In genomic region chr14:87001333-87001732, GRCh38 we compare ENCODE assay signal across 30 cellular contexts.
"Had no signal": no experiment of that assay in that cellular context is flagged by ENCODE, and none has a peak within 500 bp of the region (broad histone marks: within the 10 kb centered on the region; RNA-seq: fewer than 3 reads in every experiment).

No MANE protein-coding gene starts in this region.

- H3K27ac ChIP-seq: adrenal gland, body of pancreas, colonic mucosa, epithelial cell of prostate, esophagus squamous epithelium, gastroesophageal sphincter had no signal

- H3K4me3 ChIP-seq: adrenal gland, body of pancreas, colonic mucosa, esophagus squamous epithelium, gastroesophageal sphincter had no signal

- H3K4me3 Mint-ChIP-seq: activated CD4-positive, alpha-beta memory T cell treated with anti-CD3 and anti-CD28 coated beads for 36 hours; activated CD4-positive, alpha-beta T cell treated with anti-CD3 and anti-CD28 coated beads for 36 hours; activated CD4-positive, alpha-beta T cell treated with anti-CD3 and anti-CD28 coated beads, Interleukin-2, amount 10 ng/mL, durations not matched to agents 24 days and 14 days; activated CD8-positive, alpha-beta memory T cell treated with anti-CD3 and anti-CD28 coated beads, Interleukin-2, amount 10 ng/mL, durations not matched to agents 7 days and 5 days; activated CD8-positive, alpha-beta T cell treated with anti-CD3 and anti-CD28 coated beads, Interleukin-2, amount 10 ng/mL, durations not matched to agents 7 days and 5 days; activated naive CD4-positive, alpha-beta T cell treated with anti-CD3 and anti-CD28 coated beads for 36 hours; activated naive CD4-positive, alpha-beta T cell treated with anti-CD3 and anti-CD28 coated beads, Interleukin-2, amount 50 U/mL, for 24 hours; activated naive CD8-positive, alpha-beta T cell treated with anti-CD3 and anti-CD28 coated beads for 36 hours; activated naive CD8-positive, alpha-beta T cell treated with anti-CD3 and anti-CD28 coated beads, Interleukin-2, amount 50 U/mL, for 24 hours; activated T-helper 1 cell treated with anti-CD3 and anti-CD28 coated beads, Interleukin-12 subunit alpha, Interleukin-12 subunit beta, Interleukin-2, Interleukin-4 antibody, amounts not matched to agents 30 ng/mL and 10 ng/mL and 1 ng/mL, durations not matched to agents 14 hours and 24 hours and 36 hours had no signal

- H3K9me3 Mint-ChIP-seq: activated CD4-positive, alpha-beta T cell treated with anti-CD3 and anti-CD28 coated beads, Interleukin-2, amount 10 ng/mL, durations not matched to agents 24 days and 14 days; activated naive CD4-positive, alpha-beta T cell treated with anti-CD3 and anti-CD28 coated beads, Interleukin-2, amount 50 U/mL, for 24 hours; activated naive CD8-positive, alpha-beta T cell treated with anti-CD3 and anti-CD28 coated beads for 36 hours; activated naive CD8-positive, alpha-beta T cell treated with anti-CD3 and anti-CD28 coated beads, Interleukin-2, amount 50 U/mL, for 24 hours had no signal

- ATAC-seq: activated CD4-positive, alpha-beta T cell treated with anti-CD3 and anti-CD28 coated beads for 36 hours; activated CD8-positive, alpha-beta memory T cell treated with anti-CD3 and anti-CD28 coated beads, Interleukin-2, amount 10 ng/mL, durations not matched to agents 7 days and 5 days; activated CD8-positive, alpha-beta T cell treated with anti-CD3 and anti-CD28 coated beads, Interleukin-2, amount 10 ng/mL, durations not matched to agents 7 days and 5 days; activated naive CD8-positive, alpha-beta T cell treated with anti-CD3 and anti-CD28 coated beads, Interleukin-2, amount 50 U/mL, for 24 hours; body of pancreas; gastroesophageal sphincter had no signal

- H3K27me3 ChIP-seq: adrenal gland, body of pancreas, colonic mucosa, esophagus squamous epithelium, gastroesophageal sphincter had no signal

- H3K9me3 ChIP-seq: adrenal gland, body of pancreas, colonic mucosa, esophagus squamous epithelium, gastroesophageal sphincter had no signal

- H3K27me3 Mint-ChIP-seq: activated CD4-positive, alpha-beta memory T cell treated with anti-CD3 and anti-CD28 coated beads for 36 hours; activated CD4-positive, alpha-beta T cell treated with anti-CD3 and anti-CD28 coated beads for 36 hours; activated CD4-positive, alpha-beta T cell treated with anti-CD3 and anti-CD28 coated beads, Interleukin-2, amount 10 ng/mL, durations not matched to agents 24 days and 14 days; activated CD8-positive, alpha-beta memory T cell treated with anti-CD3 and anti-CD28 coated beads, Interleukin-2, amount 10 ng/mL, durations not matched to agents 7 days and 5 days; activated naive CD4-positive, alpha-beta T cell treated with anti-CD3 and anti-CD28 coated beads, Interleukin-2, amount 50 U/mL, for 24 hours; activated naive CD8-positive, alpha-beta T cell treated with anti-CD3 and anti-CD28 coated beads for 36 hours; activated naive CD8-positive, alpha-beta T cell treated with anti-CD3 and anti-CD28 coated beads, Interleukin-2, amount 50 U/mL, for 24 hours had no signal

- H3K4me1 Mint-ChIP-seq: activated CD4-positive, alpha-beta T cell treated with anti-CD3 and anti-CD28 coated beads for 36 hours; activated CD4-positive, alpha-beta T cell treated with anti-CD3 and anti-CD28 coated beads, Interleukin-2, amount 10 ng/mL, durations not matched to agents 24 days and 14 days; activated CD8-positive, alpha-beta memory T cell treated with anti-CD3 and anti-CD28 coated beads, Interleukin-2, amount 10 ng/mL, durations not matched to agents 7 days and 5 days; activated naive CD4-positive, alpha-beta T cell treated with anti-CD3 and anti-CD28 coated beads, Interleukin-2, amount 50 U/mL, for 24 hours; activated naive CD8-positive, alpha-beta T cell treated with anti-CD3 and anti-CD28 coated beads for 36 hours; activated naive CD8-positive, alpha-beta T cell treated with anti-CD3 and anti-CD28 coated beads, Interleukin-2, amount 50 U/mL, for 24 hours had no signal

- H3K36me3 ChIP-seq: adrenal gland, colonic mucosa, esophagus squamous epithelium, gastroesophageal sphincter had no signal

- H3K27ac Mint-ChIP-seq: activated CD4-positive, alpha-beta memory T cell treated with anti-CD3 and anti-CD28 coated beads for 36 hours; activated CD4-positive, alpha-beta T cell treated with anti-CD3 and anti-CD28 coated beads for 36 hours; activated CD4-positive, alpha-beta T cell treated with anti-CD3 and anti-CD28 coated beads, Interleukin-2, amount 10 ng/mL, durations not matched to agents 24 days and 14 days; activated CD8-positive, alpha-beta memory T cell treated with anti-CD3 and anti-CD28 coated beads, Interleukin-2, amount 10 ng/mL, durations not matched to agents 7 days and 5 days; activated CD8-positive, alpha-beta T cell treated with anti-CD3 and anti-CD28 coated beads, Interleukin-2, amount 10 ng/mL, durations not matched to agents 7 days and 5 days; activated naive CD4-positive, alpha-beta T cell treated with anti-CD3 and anti-CD28 coated beads for 36 hours; activated naive CD4-positive, alpha-beta T cell treated with anti-CD3 and anti-CD28 coated beads, Interleukin-2, amount 50 U/mL, for 24 hours; activated naive CD8-positive, alpha-beta T cell treated with anti-CD3 and anti-CD28 coated beads for 36 hours; activated naive CD8-positive, alpha-beta T cell treated with anti-CD3 and anti-CD28 coated beads, Interleukin-2, amount 50 U/mL, for 24 hours; activated T-helper 1 cell treated with anti-CD3 and anti-CD28 coated beads, Interleukin-12 subunit alpha, Interleukin-12 subunit beta, Interleukin-2, Interleukin-4 antibody, amounts not matched to agents 30 ng/mL and 10 ng/mL and 1 ng/mL, durations not matched to agents 14 hours and 24 hours and 36 hours; activated T-helper 2 cell treated with anti-CD3 and anti-CD28 coated beads, Interferon-gamma antibody, Interleukin-2, Interleukin-4, amounts not matched to agents 10 μg/mL and 5 μg/mL and 100 μg/mL, durations not matched to agents 14 hours and 24 hours and 36 hours had no signal

- DNase-seq: activated CD4-positive, alpha-beta memory T cell treated with anti-CD3 and anti-CD28 coated beads for 36 hours; activated CD4-positive, alpha-beta T cell treated with anti-CD3 and anti-CD28 coated beads for 36 hours; activated CD4-positive, alpha-beta T cell treated with anti-CD3 and anti-CD28 coated beads, Interleukin-2, amount 10 ng/mL, durations not matched to agents 24 days and 14 days; activated CD4-positive, CD25-positive, alpha-beta regulatory T cell; activated CD4-positive, CD25-positive, alpha-beta regulatory T cell treated with anti-CD3 and anti-CD28 coated beads, Interleukin-2, amount 50 U/mL, for 72 hours; activated CD8-positive, alpha-beta memory T cell treated with anti-CD3 and anti-CD28 coated beads, Interleukin-2, amount 10 ng/mL, durations not matched to agents 7 days and 5 days; activated CD8-positive, alpha-beta memory T cell treated with anti-CD3 and anti-CD28 coated beads, Interleukin-2, amount 50 U/mL, for 4 hours; activated CD8-positive, alpha-beta T cell treated with anti-CD3 and anti-CD28 coated beads, Interleukin-2, amount 10 ng/mL, durations not matched to agents 7 days and 5 days; activated effector memory CD4-positive, alpha-beta T cell treated with anti-CD3 and anti-CD28 coated beads, Interleukin-2, amount 50 U/mL, for 16 hours; activated naive CD4-positive, alpha-beta T cell treated with anti-CD3 and anti-CD28 coated beads for 36 hours; activated naive CD8-positive, alpha-beta T cell treated with anti-CD3 and anti-CD28 coated beads for 36 hours; activated naive CD8-positive, alpha-beta T cell treated with anti-CD3 and anti-CD28 coated beads, Interleukin-2, amount 50 U/mL, for 24 hours; activated T-cell treated with anti-CD3 and anti-CD28 coated beads, Interleukin-2, amount 50 U/mL, for 1 hour; activated T-cell treated with anti-CD3 and anti-CD28 coated beads, Interleukin-2, amount 50 U/mL, for 48 hours; adrenal gland; amygdala; aorta; body of pancreas; central memory CD4-positive, alpha-beta T cell; cerebellar nuclear complex; colonic mucosa; effector CD8-positive, alpha-beta T cell; esophagus squamous epithelium; foreskin melanocyte; T-helper 2 cell had no signal

- H3K36me3 Mint-ChIP-seq: activated CD4-positive, alpha-beta memory T cell treated with anti-CD3 and anti-CD28 coated beads for 36 hours; activated CD8-positive, alpha-beta memory T cell treated with anti-CD3 and anti-CD28 coated beads, Interleukin-2, amount 10 ng/mL, durations not matched to agents 7 days and 5 days; activated naive CD4-positive, alpha-beta T cell treated with anti-CD3 and anti-CD28 coated beads, Interleukin-2, amount 50 U/mL, for 24 hours; activated naive CD8-positive, alpha-beta T cell treated with anti-CD3 and anti-CD28 coated beads for 36 hours had no signal

- H3K4me1 ChIP-seq: adrenal gland, body of pancreas, colonic mucosa, esophagus squamous epithelium, gastroesophageal sphincter had no signal
